ENCODE assay signal across 13 cellular contexts in genomic region chr22:46626356-46626755, GRCh38. TPM values are rescaled to one million over a fixed set of nuclear protein-coding genes. Genes with fewer than 3 reads are reported as not detected.
DNase-seq lines count a peak whose midpoint lies in the region.
"Had no signal": no experiment of that assay in that cellular context is flagged by ENCODE, and none has a peak within 500 bp of the region (broad histone marks: within the 10 kb centered on the region; RNA-seq: fewer than 3 reads in every experiment).

No MANE protein-coding gene starts in this region.

- H3K9ac ChIP-seq in BLaER1 treated with 17β-estradiol and CSF1 and Interleukin-3, amounts not matched to agents 10 nM and 100 nM: peak overlapping the region in 2 of 11 experiments; percentile 37 to 56; a peak in 2 of 22 replicates
- H3K9ac ChIP-seq in NT2/D1 (ENCODE audit: insufficient read length, low read depth): peak overlapping the region; percentile 32

- peaks cover 10 to 45% (median 19%) of the 10 kb centered on the region in 11 experiments; a peak in 17 of 22 replicates for H3K36me3 ChIP-seq in BLaER1 treated with 17β-estradiol and CSF1 and Interleukin-3, amounts not matched to agents 10 nM and 100 nM
- H3K36me3 ChIP-seq in NT2/D1 (ENCODE audit: insufficient read depth, insufficient read length, low read length) (no peaks in the 10 kb centered on the region), esophagus (ENCODE audit: control insufficient read depth in 2 of 2, insufficient read depth in 2 of 2, low read length in 1 of 2) (peaks cover 0 to 25% of the 10 kb centered on the region in 2 donors)
- H3K36me3 ChIP-seq: SJSA1 had no signal

- H3K9me3 ChIP-seq in BLaER1 treated with 17β-estradiol and CSF1 and Interleukin-3, amounts not matched to agents 10 nM and 100 nM (replicated peaks in 1 of 11): no peaks in the 10 kb centered on the region
- H3K9me3 ChIP-seq in NT2/D1 (ENCODE audit: insufficient read depth, low read length): no peaks in the 10 kb centered on the region
- H3K9me3 ChIP-seq in esophagus (ENCODE audit: control insufficient read depth in 2 of 2, insufficient read depth in 1 of 2, low read depth in 1 of 2, low read length in 1 of 2): no peaks in the 10 kb centered on the region
- H3K9me3 ChIP-seq: SJSA1 had no signal

- DNase-seq in NT2/D1 (ENCODE audit: low read depth, low spot score): no peak
- no peak for DNase-seq in RPMI8226
- no peak for DNase-seq in SW 1271 (lab: John Stamatoyannopoulos, UW)
- DNase-seq in activated CD4-positive, alpha-beta T cell treated with anti-CD3 and anti-CD28 coated beads for 1 hour: no peak
- DNase-seq: DMS 273 treated with DMSO at 0.1 percent for 48 hours, H9, NCI-H187, NCI-H345, NCI-H69 had no signal

- peaks cover 54 to 98% (median 97%) of the 10 kb centered on the region in 10 experiments for H3K4me1 ChIP-seq in BLaER1 treated with 17β-estradiol and CSF1 and Interleukin-3, amounts not matched to agents 10 nM and 100 nM
- H3K4me1 ChIP-seq in NT2/D1 (ENCODE audit: insufficient read depth, insufficient read length) (peaks cover 17% of the 10 kb centered on the region), esophagus (ENCODE audit: control insufficient read depth in 2 of 2, insufficient read depth in 2 of 2, low read length in 1 of 2) (peaks cover 2 to 37% of the 10 kb centered on the region in 2 donors)
- H3K4me1 ChIP-seq: SJSA1 had no signal

- 77 to 80% methylated on average over 23 of the region's 23 CpGs for WGBS in esophagus, 2 donors

- no peak overlapping the region for H3K4me3 ChIP-seq in BLaER1 treated with 17β-estradiol and CSF1 and Interleukin-3, amounts not matched to agents 10 nM and 100 nM
- H3K4me3 ChIP-seq in NT2/D1 (ENCODE audit: insufficient read length, low read depth) (no peak overlapping the region), esophagus (ENCODE audit: low read depth in 1 of 2, low read length in 2 of 2) (no peak overlapping the region), skin epidermis (no peak overlapping the region)
- H3K4me3 ChIP-seq: SJSA1 had no signal

- H3K4me2 ChIP-seq in BLaER1 treated with 17β-estradiol and CSF1 and Interleukin-3, amounts not matched to agents 10 nM and 100 nM: peak overlapping the region in 10 of 11 experiments; percentile 81 to 100 (median 96); a peak in 19 of 22 replicates

- H4K20me1 ChIP-seq in BLaER1 treated with 17β-estradiol and CSF1 and Interleukin-3, amounts not matched to agents 10 nM and 100 nM: peaks cover 14 to 76% (median 41%) of the 10 kb centered on the region in 11 experiments; a peak in 18 of 22 replicates

- peaks cover 0 to 30% (median 0%) of the 10 kb centered on the region in 11 experiments; a peak in 5 of 22 replicates for H3K27me3 ChIP-seq in BLaER1 treated with 17β-estradiol and CSF1 and Interleukin-3, amounts not matched to agents 10 nM and 100 nM
- H3K27me3 ChIP-seq in NT2/D1 (ENCODE audit: insufficient read depth, insufficient read length): no peaks in the 10 kb centered on the region
- no peaks in the 10 kb centered on the region for H3K27me3 ChIP-seq in esophagus (ENCODE audit: control insufficient read depth in 1 of 2, insufficient read depth in 2 of 2, low read length in 2 of 2)
- H3K27me3 ChIP-seq: SJSA1 had no signal

- H3K27ac ChIP-seq in BLaER1 treated with 17β-estradiol and CSF1 and Interleukin-3, amounts not matched to agents 10 nM and 100 nM: peak overlapping the region in 7 of 11 experiments; percentile 0 to 94 (median 88); a peak in 9 of 22 replicates
- H3K27ac ChIP-seq in esophagus (ENCODE audit: low read depth in 2 of 2, low read length in 1 of 2) (peak overlapping the region; percentile 84 to 86), skin epidermis (peak overlapping the region in 20 of 21 experiments; percentile 9 to 86 (median 72))
- H3K27ac ChIP-seq: SJSA1 had no signal

RNA-seq across cellular contexts. Expression of gene GRAMD4, which starts 6.2 kb away (rescaled TPM):
- 10 to 100 TPM; 15.6 to 18.0 TPM for polyA plus RNA-seq in esophagus
